ENCODE assay signal across 10 cellular contexts in genomic region chr6:132817554-132818403, GRCh38. TPM values are rescaled to one million over a fixed set of nuclear protein-coding genes. Genes with fewer than 3 reads are reported as not detected.
A peak's percentile ranks its signal among the peaks of the same experiment; 100 is the strongest.
DNase-seq lines count a peak whose midpoint lies in the region; ATAC-seq and TF ChIP-seq lines count a peak whose summit lies in the region.
"Had no signal": no experiment of that assay in that cellular context is flagged by ENCODE, and none has a peak within 500 bp of the region (broad histone marks: within the 10 kb centered on the region; RNA-seq: fewer than 3 reads in every experiment).

No MANE protein-coding gene starts in this region.

- TF ChIP-seq EP300 in SK-N-SH (IDR thresholded peaks at IDR 0.05; ENCODE audit: borderline replicate concordance in 1 of 2, low read depth in 1 of 2, low read length in 1 of 2), result no peak

- H3K27ac ChIP-seq in SK-N-SH (ENCODE audit: low read depth in 2 of 2, low read length in 1 of 2), result peak overlapping the region in 1 of 2 experiments; percentile 14; a peak in 1 of 4 replicates
- no peak overlapping the region for H3K27ac ChIP-seq in naive thymus-derived CD4-positive, alpha-beta T cell (ENCODE audit: low read depth, low read length)
- H3K27ac ChIP-seq: SJSA1 had no signal

- peaks cover 52% of the 10 kb centered on the region for H3K4me1 Mint-ChIP-seq in WTC11
- H3K4me1 Mint-ChIP-seq in naive thymus-derived CD4-positive, alpha-beta T cell, result peaks cover 40 to 75% (median 61%) of the 10 kb centered on the region in 7 donors

- H3K9me2 ChIP-seq in SK-N-SH, result no peaks in the 10 kb centered on the region

- peak; percentile 45 for TF ChIP-seq POLR2A in GM18505 (IDR thresholded peaks at IDR 0.05; ENCODE audit: borderline replicate concordance, extremely low read depth, insufficient read depth, insufficient read length)

- H3K27ac Mint-ChIP-seq in WTC11, result peak overlapping the region; percentile 91
- H3K27ac Mint-ChIP-seq in naive thymus-derived CD4-positive, alpha-beta T cell, result peak overlapping the region; percentile 4 to 85 (median 72)

- H3K9me3 ChIP-seq in SK-N-SH, result no peaks in the 10 kb centered on the region
- H3K9me3 ChIP-seq in naive thymus-derived CD4-positive, alpha-beta T cell (ENCODE audit: control insufficient read depth in 2 of 3, low read length in 3 of 3), result no peaks in the 10 kb centered on the region
- H3K9me3 ChIP-seq: HAP-1, SJSA1 had no signal

- DNase-seq in SK-N-SH, result no peak
- no peak for DNase-seq in WTC11 (ENCODE audit: low spot score)
- no peak for DNase-seq in naive thymus-derived CD4-positive, alpha-beta T cell
- DNase-seq in T1000 (lab: John Stamatoyannopoulos, UW), result no peak

- H3K4me3 ChIP-seq in SK-N-SH (ENCODE audit: low read depth in 2 of 2, low read length in 1 of 2), result no peak overlapping the region
- no peak overlapping the region for H3K4me3 ChIP-seq in naive thymus-derived CD4-positive, alpha-beta T cell (ENCODE audit: low read length)
- H3K4me3 ChIP-seq: SJSA1 had no signal

- intact Hi-C loops in naive thymus-derived CD4-positive, alpha-beta T cell (cut with micrococcal nuclease), result no loop called here

- peaks cover 35 to 39% of the 10 kb centered on the region in 2 experiments for H3K36me3 ChIP-seq in SK-N-SH (replicated peaks in 1 of 2; ENCODE audit: control insufficient read depth in 1 of 2, insufficient read depth in 2 of 2, low read length in 1 of 2)
- peaks cover 8 to 47% (median 21%) of the 10 kb centered on the region in 3 experiments for H3K36me3 ChIP-seq in naive thymus-derived CD4-positive, alpha-beta T cell (ENCODE audit: control insufficient read depth in 2 of 3, insufficient read depth in 3 of 3, low read length in 3 of 3)

- H3K9me3 Mint-ChIP-seq in WTC11, result no peaks in the 10 kb centered on the region
- H3K9me3 Mint-ChIP-seq in naive thymus-derived CD4-positive, alpha-beta T cell, result peaks cover 0 to 10% (median 0%) of the 10 kb centered on the region in 11 donors

- H4K20me1 ChIP-seq in SK-N-SH (ENCODE audit: insufficient read depth), result peaks cover 51% of the 10 kb centered on the region

- no peak overlapping the region for H3K9ac ChIP-seq in SK-N-SH

- no peak for TF ChIP-seq RAD21 in SK-N-SH (IDR thresholded peaks at IDR 0.05; ENCODE audit: low read length)

- 95% methylated on average over 10 of the region's 10 CpGs for WGBS in SK-N-SH (ENCODE audit: low lambda C conversion rate)

- TF ChIP-seq CTCF in SK-N-SH (IDR thresholded peaks at IDR 0.05), result no peak
- TF ChIP-seq CTCF in WTC11 (IDR thresholded peaks at IDR 0.05), result no peak

- no peaks in the 10 kb centered on the region for H3K27me3 ChIP-seq in SK-N-SH (ENCODE audit: insufficient read depth)
- no peaks in the 10 kb centered on the region for H3K27me3 ChIP-seq in naive thymus-derived CD4-positive, alpha-beta T cell (ENCODE audit: control insufficient read depth in 2 of 2, insufficient read depth in 2 of 2, low read length in 2 of 2)
- H3K27me3 ChIP-seq: SJSA1 had no signal

- H2AFZ ChIP-seq in SK-N-SH (ENCODE audit: low read depth), result no peak overlapping the region

- POLR2A ChIA-PET in SK-N-SH (lab: Yijun Ruan, JAX), result no interaction called here
- POLR2A ChIA-PET in WTC11 (lab: Charles Lee), result no interaction called here
- POLR2A ChIA-PET in naive thymus-derived CD4-positive, alpha-beta T cell (lab: Charles Lee), result interaction anchor here (1.0 to 1.7 kb wide), 5 partner anchors 9 to 305 kb away, joined by 3 to 5 read pairs (median 4); partner anchors contain the start of genes SLC18B1 and STX7

- peaks cover 12 to 21% of the 10 kb centered on the region in 2 experiments; a peak in 3 of 4 replicates for H3K4me1 ChIP-seq in SK-N-SH (ENCODE audit: control insufficient read depth in 1 of 2, insufficient read depth in 2 of 2, low read depth in 1 of 2, low read length in 1 of 2)
- H3K4me1 ChIP-seq in naive thymus-derived CD4-positive, alpha-beta T cell (ENCODE audit: control insufficient read depth in 2 of 2, insufficient read depth in 2 of 2, low read length in 2 of 2), result peaks cover 18 to 26% of the 10 kb centered on the region in 2 donors

- H3F3A ChIP-seq in SK-N-SH (replicated peaks; ENCODE audit: insufficient read depth), result peaks cover 68% of the 10 kb centered on the region

- CTCF ChIA-PET in SK-N-SH (lab: Yijun Ruan, JAX) (interaction anchor here (1.3 kb wide), 1 partner anchor 1099 kb away, joined by 4 read pairs; no protein-coding TSS in a partner anchor), WTC11 (lab: Charles Lee) (interaction anchor here (0.6 to 1.1 kb wide), 2 partner anchors 20 to 732 kb away, joined by 3 to 5 read pairs; partner anchors contain the start of gene SLC18B1)
- CTCF ChIA-PET in naive thymus-derived CD4-positive, alpha-beta T cell (lab: Charles Lee), result no interaction called here

- peaks cover 33% of the 10 kb centered on the region for H3K79me2 ChIP-seq in SK-N-SH (ENCODE audit: insufficient read depth)

- peak overlapping the region; percentile 21; the same call in 1 of the 2 replicates for H3K4me3 Mint-ChIP-seq in WTC11
- peak overlapping the region in 7 of 10 donors; percentile 1 to 96 (median 21) for H3K4me3 Mint-ChIP-seq in naive thymus-derived CD4-positive, alpha-beta T cell

- H3K27me3 Mint-ChIP-seq in WTC11 (ENCODE audit: low read depth), result peaks cover 4% of the 10 kb centered on the region; the same call in 1 of the 2 replicates
- H3K27me3 Mint-ChIP-seq in naive thymus-derived CD4-positive, alpha-beta T cell, result peaks cover 0 to 5% (median 0%) of the 10 kb centered on the region in 5 donors

- H3K4me2 ChIP-seq in SK-N-SH, result no peak overlapping the region

- ATAC-seq in SK-N-SH treated with all-trans-retinoic acid at 6 μM for 48 hours, result no peak
- no peak for ATAC-seq in GM18505 (IDR thresholded peaks at IDR 0.05; ENCODE audit: unreplicated experiment)
- no peak for ATAC-seq in WTC11
- no peak for ATAC-seq in naive thymus-derived CD4-positive, alpha-beta T cell
- ATAC-seq in HG03108 (IDR thresholded peaks at IDR 0.05; ENCODE audit: unreplicated experiment), result no peak
- ATAC-seq in HG03159 (IDR thresholded peaks at IDR 0.05; ENCODE audit: unreplicated experiment), result no peak

- H3K36me3 Mint-ChIP-seq in WTC11, result peaks cover 56% of the 10 kb centered on the region
- H3K36me3 Mint-ChIP-seq in naive thymus-derived CD4-positive, alpha-beta T cell, result peaks cover 10 to 53% (median 27%) of the 10 kb centered on the region in 5 donors

TF ChIP-seq in SK-N-SH, 30 proteins besides CTCF, POLR2A, EP300 and RAD21:
- peak; percentile 22; the same call in 1 of the 2 replicates for TF ChIP-seq POLR2AphosphoS5 (IDR thresholded peaks at IDR 0.05; ENCODE audit: low read depth, low read length)
- no peak for TF ChIP-seq USF2 (IDR thresholded peaks at IDR 0.05; ENCODE audit: borderline replicate concordance, low read depth, low read length)

TF ChIP-seq in SK-N-SH treated with all-trans-retinoic acid at 6 μM for 48 hours, 23 proteins besides CTCF, POLR2A, EP300 and RAD21 (continues in another document):
- no peak for TF ChIP-seq ISL1 (CRISPR knock-in tag; IDR thresholded peaks at IDR 0.05)

TF ChIP-seq in WTC11, 78 proteins besides CTCF, POLR2A, EP300 and RAD21 (continues in another document):
- TF ChIP-seq FOXP1 (CRISPR knock-in tag; IDR thresholded peaks at IDR 0.05; ENCODE audit: borderline replicate concordance) (no peak), ZNF425 (CRISPR knock-in tag; conservative IDR thresholded peaks at IDR 0.05) (peak; percentile 69; the same call in 1 of the 2 replicates), ZNF219 (CRISPR knock-in tag; IDR thresholded peaks at IDR 0.05; ENCODE audit: borderline replicate concordance) (no peak)

RNA-seq across cellular contexts. Expression of gene RPS12, which starts 3.4 kb away (rescaled TPM):
- polyA plus RNA-seq in SK-N-SH (2012; rRNA removed), result 5,258 and 5,462 TPM in 2 replicates
- 5,646 and 5,854 TPM in 2 replicates for polyA plus RNA-seq in SK-N-SH (2012; cell fraction: cytosol; rRNA removed)
- 941 and 1,201 TPM in 2 replicates for polyA plus RNA-seq in SK-N-SH (2012; cell fraction: nucleus; rRNA removed)
- 1,463 to 1,558 TPM (median 1,516 TPM) in 3 replicates for total RNA-seq in WTC11 (2021)
- total RNA-seq in naive thymus-derived CD4-positive, alpha-beta T cell, result 1,000 to 10,000 TPM; 1,361 to 2,870 (median 2,682) TPM
- 1,000 to 10,000 TPM; 2,662 to 3,656 TPM for polyA plus RNA-seq in naive thymus-derived CD4-positive, alpha-beta T cell

RNA-seq across cellular contexts. Expression of gene SLC18B1, which starts 19.3 kb away (rescaled TPM):
- polyA plus RNA-seq in SK-N-SH (2012; rRNA removed), result 1.2 and 1.5 TPM in 2 replicates
- polyA plus RNA-seq in SK-N-SH (2012; cell fraction: cytosol; rRNA removed), result 1.3 and 2.0 TPM in 2 replicates
- polyA plus RNA-seq in SK-N-SH (2012; cell fraction: nucleus; rRNA removed), result 0.65 and 2.1 TPM in 2 replicates
- total RNA-seq in WTC11 (2021), result 21.3 to 24.3 TPM (median 24.1 TPM) in 3 replicates
- total RNA-seq in naive thymus-derived CD4-positive, alpha-beta T cell, result 10 to 100 TPM in 4 of 5 experiments, 1 to 10 TPM in 1; 5.7 to 16.4 (median 11.8) TPM
- polyA plus RNA-seq in naive thymus-derived CD4-positive, alpha-beta T cell, result 10 to 100 TPM; 17.8 to 18.3 TPM
